11 cellular contexts compared by ENCODE assay signal in genomic region chr12:122350444-122350843, GRCh38.
A peak's percentile ranks its signal among the peaks of the same experiment; 100 is the strongest.
DNase-seq lines count a peak whose midpoint lies in the region; ATAC-seq and TF ChIP-seq lines count a peak whose summit lies in the region.
"Had no signal": no experiment of that assay in that cellular context is flagged by ENCODE, and none has a peak within 500 bp of the region (broad histone marks: within the 10 kb centered on the region; RNA-seq: fewer than 3 reads in every experiment).

No MANE protein-coding gene starts in this region.

- TF ChIP-seq CTCF in AG10803 (conservative IDR thresholded peaks at IDR 0.05; ENCODE audit: low read length) (peak; percentile 49), WI38 (IDR thresholded peaks at IDR 0.05; ENCODE audit: low read depth, low read length) (peak; percentile 14; the same call in 1 of the 2 replicates), fibroblast of pulmonary artery (IDR thresholded peaks at IDR 0.05; ENCODE audit: low read length, missing control alignments) (peak; percentile 44)

- ATAC-seq in HG03354 (IDR thresholded peaks at IDR 0.05; ENCODE audit: poor library complexity, severe bottlenecking, unreplicated experiment) (no peak), GM21737 (IDR thresholded peaks at IDR 0.05; ENCODE audit: unreplicated experiment) (no peak), HG03280 (IDR thresholded peaks at IDR 0.05; ENCODE audit: unreplicated experiment) (no peak)
- ATAC-seq: stimulated activated memory B cell treated with anti-CD40 and anti-IgM and Interleukin-4, amounts not matched to agents 10 μg/mL and 1 μg/mL and 100 μg/mL, for 72 hours had no signal

- no peak overlapping the region for H3K4me3 ChIP-seq in AG10803 (ENCODE audit: low read length)
- no peak overlapping the region for H3K4me3 ChIP-seq in WI38 (ENCODE audit: low read depth, low read length)
- H3K4me3 ChIP-seq in fibroblast of pulmonary artery (replicated peaks; ENCODE audit: low read depth, low read length) = no peak overlapping the region
- H3K4me3 ChIP-seq: smooth muscle cell had no signal

- DNase-seq in AG10803 (ENCODE audit: low read depth) (peak; percentile 84), fibroblast of pulmonary artery (ENCODE audit: low read depth) (peak; percentile 80), occipital lobe (lab: John Stamatoyannopoulos, UW) (peak; percentile 34), activated gamma-delta T cell (lab: John Stamatoyannopoulos, UW) (no peak)
- DNase-seq: mammary epithelial cell had no signal
